ENCODE assay signal across 1 cellular context in the genomic region with DNA sequence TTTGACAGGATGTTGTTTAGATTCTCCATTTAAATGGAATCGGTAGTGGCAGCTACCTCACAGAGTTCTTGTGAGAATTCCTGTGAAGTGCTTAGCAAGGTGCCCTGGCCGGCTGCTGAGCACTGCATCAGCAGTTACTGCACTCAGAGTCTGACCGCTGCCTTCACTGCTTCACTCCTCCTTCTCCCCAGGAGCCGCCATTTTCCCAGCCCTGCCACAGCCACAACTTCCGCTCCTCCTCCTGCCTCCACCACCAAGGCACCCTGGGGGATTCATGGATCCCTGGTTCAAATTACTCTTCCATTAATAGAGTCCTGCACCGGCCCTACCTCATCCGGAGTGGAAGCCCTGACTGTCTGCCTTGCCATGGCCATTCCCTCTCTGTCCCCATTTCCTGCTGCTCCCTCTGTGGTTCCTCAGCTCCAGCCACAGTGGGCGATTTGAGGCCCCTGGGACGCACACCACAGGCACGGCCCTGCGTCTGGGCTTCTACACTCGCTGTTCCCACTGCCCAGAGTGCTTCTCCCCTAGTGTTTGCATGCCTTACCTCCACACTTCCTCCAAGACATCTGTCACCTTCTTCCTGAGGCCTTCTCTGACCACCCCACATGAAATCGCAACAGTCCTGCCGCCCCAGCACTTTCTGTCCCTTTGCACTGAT.
TF ChIP-seq lines count a peak whose summit lies in the region.

No MANE protein-coding gene starts in this region.

TF ChIP-seq in H1, 55 proteins besides CTCF, POLR2A, EP300 and RAD21 (continued from another document):
- TF ChIP-seq RFX5 (IDR thresholded peaks at IDR 0.05; ENCODE audit: borderline replicate concordance, low read depth, low read length): no peak
- TF ChIP-seq PHF8 (conservative IDR thresholded peaks at IDR 0.05; ENCODE audit: low read depth, low read length): no peak
- no peak for TF ChIP-seq TAF7 (optimal IDR thresholded peaks at IDR 0.05; ENCODE audit: borderline replicate concordance, low read depth, low read length)
- TF ChIP-seq RNF2 (IDR thresholded peaks at IDR 0.05; ENCODE audit: borderline replicate concordance, low read depth, low read length, missing control alignments, poor library complexity, severe bottlenecking): no peak
- no peak for TF ChIP-seq FOSL1 (IDR thresholded peaks at IDR 0.05; ENCODE audit: insufficient read depth, low read depth, low read length)
- no peak for TF ChIP-seq SUZ12 (IDR thresholded peaks at IDR 0.05; ENCODE audit: low read length)
- TF ChIP-seq NANOG (IDR thresholded peaks at IDR 0.05; ENCODE audit: insufficient read depth, low read depth, low read length, poor library complexity, severe bottlenecking): no peak
- TF ChIP-seq CBX5 (IDR thresholded peaks at IDR 0.05; ENCODE audit: low read depth, low read length): no peak
- no peak for TF ChIP-seq KDM1A (IDR thresholded peaks at IDR 0.05; ENCODE audit: borderline replicate concordance, low read length)
- TF ChIP-seq, protein P1, sequence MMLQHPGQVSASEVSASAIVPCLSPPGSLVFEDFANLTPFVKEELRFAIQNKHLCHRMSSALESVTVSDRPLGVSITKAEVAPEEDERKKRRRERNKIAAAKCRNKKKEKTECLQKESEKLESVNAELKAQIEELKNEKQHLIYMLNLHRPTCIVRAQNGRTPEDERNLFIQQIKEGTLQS (IDR thresholded peaks at IDR 0.05; ENCODE audit: insufficient read depth, low read depth, low read length): no peak
- no peak for TF ChIP-seq RXRA (IDR thresholded peaks at IDR 0.05; ENCODE audit: insufficient read depth, low read depth, low read length)
- TF ChIP-seq TCF12 (IDR thresholded peaks at IDR 0.05; ENCODE audit: low read depth, low read length): no peak
